Comparison of ENCODE assay signal across 10 cellular contexts in genomic region chr2:43707255-43707654, GRCh38. TPM values are rescaled to one million over a fixed set of nuclear protein-coding genes. Genes with fewer than 3 reads are reported as not detected.
A peak's percentile ranks its signal among the peaks of the same experiment; 100 is the strongest.
DNase-seq lines count a peak whose midpoint lies in the region; ATAC-seq and TF ChIP-seq lines count a peak whose summit lies in the region.
"Had no signal": no experiment of that assay in that cellular context is flagged by ENCODE, and none has a peak within 500 bp of the region (broad histone marks: within the 10 kb centered on the region; RNA-seq: fewer than 3 reads in every experiment).

No MANE protein-coding gene starts in this region.

- DNase-seq in HT-29 (ENCODE audit: low spot score), result peak; percentile 33
- DNase-seq in body of pancreas, result peak; percentile 17 to 48 (median 30)
- peak in 1 of 2 donors; percentile 54 for DNase-seq in left lung
- DNase-seq in D341Med (ENCODE audit: low spot score), result no peak
- no peak for DNase-seq in activated T-cell treated with anti-CD3 and anti-CD28 coated beads, Interleukin-2, amount 50 U/mL, for 4 hours
- no peak for DNase-seq in GOT3 (lab: John Stamatoyannopoulos, UW)
- DNase-seq: glutamatergic neuron, NCI-H526 treated with DMSO at 0.1 percent for 48 hours had no signal

- no peaks in the 10 kb centered on the region for H3K4me1 ChIP-seq in body of pancreas
- no peaks in the 10 kb centered on the region for H3K4me1 ChIP-seq in left lung
- H3K4me1 ChIP-seq in urinary bladder (ENCODE audit: insufficient read depth), result no peaks in the 10 kb centered on the region

- no peak overlapping the region for H3K4me3 Mint-ChIP-seq in activated T-cell treated with anti-CD3 and anti-CD28 coated beads, Interleukin-2, amount 50 U/mL, for 4 hours
- H3K4me3 Mint-ChIP-seq: activated naive CD4-positive, alpha-beta T cell treated with anti-CD3 and anti-CD28 coated beads, Interleukin-2, amount 50 U/mL, for 24 hours had no signal

- H3K36me3 ChIP-seq in body of pancreas (replicated peaks in 1 of 2; ENCODE audit: insufficient read depth in 1 of 2, low read depth in 2 of 2) (no peaks in the 10 kb centered on the region), left lung (no peaks in the 10 kb centered on the region), urinary bladder (ENCODE audit: insufficient read depth) (no peaks in the 10 kb centered on the region)

- TF ChIP-seq POLR2A in body of pancreas (IDR thresholded peaks at IDR 0.05), result no peak

- no peaks in the 10 kb centered on the region for H3K36me3 Mint-ChIP-seq in activated T-cell treated with anti-CD3 and anti-CD28 coated beads, Interleukin-2, amount 50 U/mL, for 4 hours (ENCODE audit: insufficient read depth)

- no peaks in the 10 kb centered on the region for H3K9me3 ChIP-seq in body of pancreas
- no peaks in the 10 kb centered on the region for H3K9me3 ChIP-seq in left lung

- ATAC-seq in body of pancreas (peak; percentile 35), left lung (peak; percentile 81)
- no peak for ATAC-seq in activated T-cell treated with anti-CD3 and anti-CD28 coated beads, Interleukin-2, amount 50 U/mL, for 4 hours

- intact Hi-C loops in body of pancreas (cut with DNase I) (no loop called here), left lung (cut with DNase I) (no loop called here)

- no peaks in the 10 kb centered on the region for H3K9me3 Mint-ChIP-seq in activated T-cell treated with anti-CD3 and anti-CD28 coated beads, Interleukin-2, amount 50 U/mL, for 4 hours
- H3K9me3 Mint-ChIP-seq: activated naive CD4-positive, alpha-beta T cell treated with anti-CD3 and anti-CD28 coated beads, Interleukin-2, amount 50 U/mL, for 24 hours had no signal

- no peak for TF ChIP-seq CTCF in body of pancreas (IDR thresholded peaks at IDR 0.05)
- no peak for TF ChIP-seq CTCF in left lung (IDR thresholded peaks at IDR 0.05)

- 65 to 67% methylated on average over 7 of the region's 7 CpGs for WGBS in body of pancreas, 2 donors
- 38% methylated on average over 7 of the region's 7 CpGs for WGBS in urinary bladder

- H3K4me3 ChIP-seq in body of pancreas (no peak overlapping the region), left lung (no peak overlapping the region), urinary bladder (ENCODE audit: low read depth, low read length) (no peak overlapping the region)

- H3K4me1 Mint-ChIP-seq in activated T-cell treated with anti-CD3 and anti-CD28 coated beads, Interleukin-2, amount 50 U/mL, for 4 hours (ENCODE audit: low read depth), result no peaks in the 10 kb centered on the region
- H3K4me1 Mint-ChIP-seq: activated naive CD4-positive, alpha-beta T cell treated with anti-CD3 and anti-CD28 coated beads, Interleukin-2, amount 50 U/mL, for 24 hours had no signal

- H3K27me3 ChIP-seq in body of pancreas (no peaks in the 10 kb centered on the region), left lung (no peaks in the 10 kb centered on the region)

- H3K27ac ChIP-seq in body of pancreas, result no peak overlapping the region
- peak overlapping the region in 1 of 2 donors; percentile 21 for H3K27ac ChIP-seq in left lung
- peak overlapping the region; percentile 60 for H3K27ac ChIP-seq in urinary bladder (ENCODE audit: low read depth)

- H3K27me3 Mint-ChIP-seq in activated T-cell treated with anti-CD3 and anti-CD28 coated beads, Interleukin-2, amount 50 U/mL, for 4 hours (ENCODE audit: low read depth), result peaks cover 11% of the 10 kb centered on the region
- H3K27me3 Mint-ChIP-seq: activated naive CD4-positive, alpha-beta T cell treated with anti-CD3 and anti-CD28 coated beads, Interleukin-2, amount 50 U/mL, for 24 hours had no signal

RNA-seq across cellular contexts. Expression of gene C1GALT1C1L, which starts 31.0 kb away (rescaled TPM):
- 0.78 and 1.4 TPM in 2 replicates for total RNA-seq in HT-29 (2014; rRNA removed; shearing (Covaris generic))
- total RNA-seq in body of pancreas (1 to 10 TPM in 1 of 2 donors, not detected in 1; 2.6 TPM), left lung (under 1 TPM; 0.39 to 0.41 TPM), urinary bladder (2.2 TPM)
- polyA plus RNA-seq in urinary bladder, result 2.9 TPM
- total RNA-seq in activated T-cell treated with anti-CD3 and anti-CD28 coated beads, Interleukin-2, amount 50 U/mL, for 4 hours, result under 1 TPM in 2 of 3 donors, not detected in 1; 0.20 to 0.34 TPM

Comparison
In these comparisons a context has a peak if more than half of its experiments do, and no peak if none do; other contexts are left out.
1. DNase-seq: peak in HT-29 (single experiment) and body of pancreas (4 of 4); none in D341Med (single experiment), activated T-cell treated with anti-CD3 and anti-CD28 coated beads, Interleukin-2, amount 50 U/mL, for 4 hours (single experiment) and GOT3 (single experiment).
2. ATAC-seq: peak in body of pancreas (single experiment) and left lung (single experiment); none in activated T-cell treated with anti-CD3 and anti-CD28 coated beads, Interleukin-2, amount 50 U/mL, for 4 hours (0 of 2).